8 cellular contexts compared by ENCODE assay signal in the genomic region with DNA sequence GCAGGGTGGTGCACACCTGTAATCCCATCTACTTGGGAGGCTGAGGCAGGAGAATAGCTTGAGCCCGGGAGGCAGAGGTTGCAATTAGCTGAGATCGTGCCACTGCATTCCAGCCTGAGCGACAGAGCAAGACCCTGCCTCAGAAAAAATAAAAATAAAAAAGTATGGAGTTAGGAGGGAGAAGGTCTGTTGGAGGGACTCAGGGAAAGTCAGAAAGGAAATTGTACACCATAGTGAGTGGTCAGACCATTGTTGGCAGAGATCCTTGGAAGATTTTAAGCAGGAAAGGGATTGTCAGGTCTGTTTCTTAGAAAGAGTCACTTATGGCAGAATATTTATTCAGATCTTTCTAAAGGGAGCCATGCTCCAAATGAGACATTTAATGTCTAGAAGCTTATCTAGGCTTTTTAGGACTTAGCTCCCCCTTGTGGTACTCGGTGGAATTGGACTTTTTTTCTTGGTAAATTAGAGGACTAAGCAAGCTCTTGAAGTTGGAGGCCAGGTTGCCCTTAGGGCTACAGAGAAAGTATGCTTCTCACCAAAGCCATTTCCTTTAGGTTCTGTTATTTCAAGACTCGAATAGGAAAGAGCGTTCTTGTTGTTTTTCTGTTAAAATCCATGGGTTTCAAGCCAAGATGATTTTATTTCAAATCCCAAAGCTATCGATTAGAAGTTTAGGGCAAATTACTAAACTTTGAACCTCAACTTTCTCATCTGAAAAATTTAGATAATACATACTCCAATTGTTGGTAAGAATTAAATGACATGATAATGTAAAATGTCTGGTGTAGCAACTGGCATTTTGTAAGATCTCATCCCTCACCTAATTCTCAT. TPM values are rescaled to one million over a fixed set of nuclear protein-coding genes. Genes with fewer than 3 reads are reported as not detected.
DNase-seq lines count a peak whose midpoint lies in the region; ATAC-seq and TF ChIP-seq lines count a peak whose summit lies in the region.

No MANE protein-coding gene starts in this region.

- H3K4me2 ChIP-seq in KMS-11: no peak overlapping the region
- H3K4me2 ChIP-seq in OCI-LY7 (ENCODE audit: low read length): no peak overlapping the region

- no TSS peak for BruUV-seq in OCI-LY7 (replicated peaks; lab: Mats Ljungman, UMichigan)

- POLR2A ChIA-PET in OCI-LY7 (lab: Charles Lee): interaction anchor here (0.7 to 1.2 kb wide), 9 partner anchors 9 to 175 kb away, joined by 3 to 6 read pairs (median 3); a partner anchor contains a TSS

- H4K20me1 ChIP-seq in KMS-11 (ENCODE audit: insufficient read depth) (no peaks in the 10 kb centered on the region), OCI-LY7 (ENCODE audit: insufficient read depth, low read length) (no peaks in the 10 kb centered on the region)

- H3K9me3 Mint-ChIP-seq in activated T-cell treated with anti-CD3 and anti-CD28 coated beads, Interleukin-2, amount 50 U/mL, for 24 hours: no peaks in the 10 kb centered on the region

- peaks cover 8% of the 10 kb centered on the region for H3K4me1 Mint-ChIP-seq in activated T-cell treated with anti-CD3 and anti-CD28 coated beads, Interleukin-2, amount 50 U/mL, for 24 hours (ENCODE audit: low read depth)

- H3K36me3 ChIP-seq in KMS-11 (ENCODE audit: insufficient read depth) (no peaks in the 10 kb centered on the region; the same call in 1 of the 2 replicates), OCI-LY7 (ENCODE audit: insufficient read depth, low read length) (no peaks in the 10 kb centered on the region)

- no peak overlapping the region for H3K4me3 ChIP-seq in KMS-11 (IDR thresholded peaks at IDR 0.05; ENCODE audit: insufficient read depth, low read depth, low read length)
- no peak overlapping the region for H3K4me3 ChIP-seq in OCI-LY7 (ENCODE audit: low read depth, low read length, poor library complexity, severe bottlenecking)
- H3K4me3 ChIP-seq in fibroblast of the aortic adventitia (ENCODE audit: low read depth, low read length): no peak overlapping the region

- no peak overlapping the region for H3K9ac ChIP-seq in KMS-11

- H3K27me3 Mint-ChIP-seq in activated T-cell treated with anti-CD3 and anti-CD28 coated beads, Interleukin-2, amount 50 U/mL, for 24 hours: no peaks in the 10 kb centered on the region

- H3K79me2 ChIP-seq in KMS-11 (ENCODE audit: insufficient read depth, low read depth) (no peaks in the 10 kb centered on the region), OCI-LY7 (ENCODE audit: insufficient read depth, low read depth, low read length) (no peaks in the 10 kb centered on the region)

- no peaks in the 10 kb centered on the region for H3K27me3 ChIP-seq in KMS-11 (ENCODE audit: insufficient read depth, low read depth)

- H3K9me2 ChIP-seq in OCI-LY7 (ENCODE audit: insufficient read depth, low read length): no peaks in the 10 kb centered on the region

- peak; percentile 71 for ATAC-seq in GM21717 (IDR thresholded peaks at IDR 0.05; ENCODE audit: unreplicated experiment)

- no peak overlapping the region for H3K4me3 Mint-ChIP-seq in activated T-cell treated with anti-CD3 and anti-CD28 coated beads, Interleukin-2, amount 50 U/mL, for 24 hours

- intact Hi-C loops in OCI-LY7 (cut with micrococcal nuclease; ENCODE audit: unreplicated experiment): loop anchor here (1.0 kb wide), 1 partner anchor 169 kb away; no protein-coding TSS in a partner anchor

- H3K27ac Mint-ChIP-seq in activated T-cell treated with anti-CD3 and anti-CD28 coated beads, Interleukin-2, amount 50 U/mL, for 24 hours: peak overlapping the region; percentile 32

- H3K9me3 ChIP-seq in OCI-LY7 (ENCODE audit: low read length): no peaks in the 10 kb centered on the region

- no peak overlapping the region for H3K27ac ChIP-seq in KMS-11
- no peak overlapping the region for H3K27ac ChIP-seq in OCI-LY7 (ENCODE audit: low read depth, low read length, poor library complexity, severe bottlenecking)

- TF ChIP-seq CTCF in KMS-11 (conservative IDR thresholded peaks at IDR 0.05; ENCODE audit: low read depth, low read length): peak; percentile 91
- peak; percentile 96 for TF ChIP-seq CTCF in OCI-LY7 (conservative IDR thresholded peaks at IDR 0.05; ENCODE audit: low read length)
- peak; percentile 88 for TF ChIP-seq CTCF in fibroblast of the aortic adventitia (IDR thresholded peaks at IDR 0.05; ENCODE audit: insufficient read depth, low read length)

- CTCF ChIA-PET in OCI-LY7 (lab: Charles Lee; ENCODE audit: unreplicated experiment): interaction anchor here (0.8 to 0.9 kb wide), 2 partner anchors 11 to 15 kb away, joined by 3 read pairs; no protein-coding TSS in a partner anchor

- no peak overlapping the region for H2AFZ ChIP-seq in KMS-11 (ENCODE audit: low read depth)
- no peak overlapping the region for H2AFZ ChIP-seq in OCI-LY7 (ENCODE audit: low read length)

- H3K4me1 ChIP-seq in KMS-11 (ENCODE audit: low read depth, poor library complexity, severe bottlenecking): no peaks in the 10 kb centered on the region
- no peaks in the 10 kb centered on the region for H3K4me1 ChIP-seq in OCI-LY7 (ENCODE audit: insufficient read depth, low read length, poor library complexity, severe bottlenecking)

- H3K36me3 Mint-ChIP-seq in activated T-cell treated with anti-CD3 and anti-CD28 coated beads, Interleukin-2, amount 50 U/mL, for 24 hours (ENCODE audit: low read depth): peaks cover 86% of the 10 kb centered on the region

- DNase-seq in Daoy (ENCODE audit: low read depth): peak; percentile 74
- DNase-seq in OCI-LY7 (ENCODE audit: low spot score): peak; percentile 86
- DNase-seq in activated T-cell treated with anti-CD3 and anti-CD28 coated beads, Interleukin-2, amount 50 U/mL, for 24 hours: no peak
- DNase-seq in fibroblast of the aortic adventitia (ENCODE audit: low read depth): peak; percentile 96
- DNase-seq in non-pigmented ciliary epithelial cell (ENCODE audit: low read depth): peak; percentile 77
- DNase-seq in GOT3 (lab: John Stamatoyannopoulos, UW): no peak

RNA-seq across cellular contexts. Expression of a gene that starts 16.5 kb away (rescaled TPM):
- total RNA-seq in Daoy (2014; rRNA removed; shearing (Covaris generic)): 33.7 and 36.2 TPM in 2 replicates
- 23.5 and 30.7 TPM in 2 replicates for total RNA-seq in OCI-LY7 (2014; rRNA removed; shearing (Covaris generic))
- 56.5 and 57.1 TPM in 2 replicates for total RNA-seq in OCI-LY7 (2022)
- 61.5 and 81.0 TPM in 2 replicates for total RNA-seq in fibroblast of the aortic adventitia (ENCODE audit: low replicate concordance)

RNA-seq across cellular contexts. Expression of a gene that starts 44.7 kb away (rescaled TPM):
- total RNA-seq in Daoy (2014; rRNA removed; shearing (Covaris generic)): 36.3 and 51.9 TPM in 2 replicates
- total RNA-seq in OCI-LY7 (2014; rRNA removed; shearing (Covaris generic)): 10.9 and 13.3 TPM in 2 replicates
- total RNA-seq in OCI-LY7 (2022): 18.3 and 19.2 TPM in 2 replicates
- total RNA-seq in fibroblast of the aortic adventitia (ENCODE audit: low replicate concordance): 11.8 and 16.5 TPM in 2 replicates

Comparison
In these comparisons a context has a peak if more than half of its experiments do, and no peak if none do; other contexts are left out.
1. DNase-seq: peak in Daoy (single experiment), OCI-LY7 (single experiment), fibroblast of the aortic adventitia (single experiment) and non-pigmented ciliary epithelial cell (single experiment); none in activated T-cell treated with anti-CD3 and anti-CD28 coated beads, Interleukin-2, amount 50 U/mL, for 24 hours (single experiment) and GOT3 (single experiment).
2. Peak in every context shown above with its lines, with median percentiles within 50 percentile points of each other: CTCF ChIP-seq.